In the genomic region with DNA sequence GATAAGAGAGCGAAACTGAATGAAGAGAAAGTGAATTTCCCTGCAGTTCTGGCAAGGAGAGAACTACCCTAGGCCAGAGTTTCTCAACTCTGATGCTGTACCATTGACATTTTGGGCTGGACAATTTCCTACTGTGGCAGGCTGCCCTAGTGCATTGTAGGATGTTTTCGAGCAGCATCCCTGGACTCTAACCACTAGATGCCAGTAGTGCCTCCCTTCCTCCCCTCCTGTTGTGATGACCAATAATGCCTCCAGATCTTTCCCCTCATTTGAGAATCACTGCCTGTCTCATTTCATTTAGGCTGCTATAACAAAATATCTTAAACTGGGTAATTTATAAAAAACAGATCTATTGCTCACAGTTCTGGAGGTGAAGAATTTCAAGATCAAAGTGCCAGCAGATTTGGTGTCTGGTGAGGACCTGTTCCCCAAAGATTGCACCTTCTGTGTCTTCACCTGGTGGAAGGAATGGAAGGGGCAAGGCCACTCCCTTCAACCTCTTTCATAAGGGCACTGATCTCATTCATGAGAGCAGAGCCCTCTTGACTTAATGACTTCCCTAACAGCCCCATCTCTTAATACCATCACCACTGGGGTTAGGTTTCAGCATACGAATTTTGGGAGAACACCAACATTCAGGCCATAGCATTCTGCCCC, we compare ENCODE assay signal across 13 cellular contexts.
DNase-seq lines count a peak whose midpoint lies in the region; ATAC-seq, FAIRE-seq and TF ChIP-seq lines count a peak whose summit lies in the region.
"Had no signal": no experiment of that assay in that cellular context is flagged by ENCODE, and none has a peak within 500 bp of the region (broad histone marks: within the 10 kb centered on the region; RNA-seq: fewer than 3 reads in every experiment).

No MANE protein-coding gene starts in this region.

- no peak for TF ChIP-seq CTCF in MCF 10A (IDR thresholded peaks at IDR 0.05; ENCODE audit: unreplicated experiment)
- TF ChIP-seq CTCF in breast epithelium (IDR thresholded peaks at IDR 0.05): no peak
- TF ChIP-seq CTCF in PC-3 (conservative IDR thresholded peaks at IDR 0.05; ENCODE audit: low read depth, low read length): peak; percentile 62
- TF ChIP-seq CTCF in fibroblast of villous mesenchyme (IDR thresholded peaks at IDR 0.05; ENCODE audit: insufficient read depth, low read depth, low read length): peak; percentile 30

- BruUV-seq in MCF 10A (replicated peaks; lab: Mats Ljungman, UMichigan) (no TSS peak), PC-3 (replicated peaks; lab: Mats Ljungman, UMichigan) (no TSS peak)

- H3K36me3 ChIP-seq in breast epithelium (no peaks in the 10 kb centered on the region), PC-3 (ENCODE audit: low read depth, low read length) (no peaks in the 10 kb centered on the region)
- H3K36me3 ChIP-seq: BLaER1 treated with 17β-estradiol and CSF1 and Interleukin-3, amounts not matched to agents 10 nM and 100 nM had no signal

- no peaks in the 10 kb centered on the region for H3K9me2 ChIP-seq in PC-3 (replicated peaks; ENCODE audit: low read length)

- H3K27ac ChIP-seq in breast epithelium (no peak overlapping the region), PC-3 (ENCODE audit: low read length) (no peak overlapping the region)
- H3K27ac ChIP-seq: BLaER1 treated with 17β-estradiol and CSF1 and Interleukin-3, amounts not matched to agents 10 nM and 100 nM had no signal

- CTCF ChIA-PET in MCF 10A (lab: Yijun Ruan, JAX): no interaction called here
- CTCF ChIA-PET in PC-3 (lab: Charles Lee): no interaction called here

- intact Hi-C loops in MCF 10A (cut with micrococcal nuclease) (no loop called here), breast epithelium (cut with DNase I; ENCODE audit: low total_unique reads) (no loop called here), PC-3 (cut with micrococcal nuclease) (loop anchor here (1.0 kb wide), 1 partner anchor 591 kb away; no protein-coding TSS in a partner anchor)

- peak; percentile 38 for DNase-seq in MCF 10A (ENCODE audit: unreplicated experiment)
- DNase-seq in breast epithelium (ENCODE audit: low spot score in 2 of 2): no peak
- DNase-seq in PC-3: peak; percentile 49
- DNase-seq in fibroblast of villous mesenchyme (ENCODE audit: low read depth): no peak
- DNase-seq in activated naive CD8-positive, alpha-beta T cell treated with anti-CD3 and anti-CD28 coated beads for 36 hours: no peak
- no peak for DNase-seq in GM12892 (ENCODE audit: insufficient read length)
- DNase-seq: activated B cell treated with CpG ODN at 0.5 μM for 24 hours; immature natural killer cell; NCI-H1930; stimulated activated naive CD8-positive, alpha-beta T cell treated with anti-CD3 and anti-CD28 coated beads, Interleukin-15, amount 100 ng/mL, for 72 hours had no signal

- H3K9me3 Mint-ChIP-seq in MCF 10A (ENCODE audit: unreplicated experiment): peaks cover 9% of the 10 kb centered on the region
- H3K9me3 Mint-ChIP-seq in activated naive CD8-positive, alpha-beta T cell treated with anti-CD3 and anti-CD28 coated beads for 36 hours: no peaks in the 10 kb centered on the region
- H3K9me3 Mint-ChIP-seq: stimulated activated naive CD8-positive, alpha-beta T cell treated with anti-CD3 and anti-CD28 coated beads, Interleukin-15, amount 100 ng/mL, for 72 hours had no signal

- FAIRE-seq in GM12892 (lab: Jason Lieb, UNC): no peak

- no peak overlapping the region for H3K4me2 ChIP-seq in PC-3 (ENCODE audit: low read length)
- H3K4me2 ChIP-seq: BLaER1 treated with 17β-estradiol and CSF1 and Interleukin-3, amounts not matched to agents 10 nM and 100 nM had no signal

- H3K4me1 ChIP-seq in breast epithelium (no peaks in the 10 kb centered on the region), PC-3 (ENCODE audit: insufficient read depth, low read length) (no peaks in the 10 kb centered on the region)
- H3K4me1 ChIP-seq: BLaER1 treated with 17β-estradiol and CSF1 and Interleukin-3, amounts not matched to agents 10 nM and 100 nM had no signal

- H3K36me3 Mint-ChIP-seq in MCF 10A (ENCODE audit: insufficient read depth, unreplicated experiment): no peaks in the 10 kb centered on the region
- no peaks in the 10 kb centered on the region for H3K36me3 Mint-ChIP-seq in activated naive CD8-positive, alpha-beta T cell treated with anti-CD3 and anti-CD28 coated beads for 36 hours
- H3K36me3 Mint-ChIP-seq: immature natural killer cell had no signal

- H3K9ac ChIP-seq in PC-3 (ENCODE audit: low read length): no peak overlapping the region
- H3K9ac ChIP-seq: BLaER1 treated with 17β-estradiol and CSF1 and Interleukin-3, amounts not matched to agents 10 nM and 100 nM had no signal

- H3K27me3 ChIP-seq in breast epithelium (no peaks in the 10 kb centered on the region), PC-3 (ENCODE audit: low read length) (peaks cover 16% of the 10 kb centered on the region; the same call in 1 of the 2 replicates)
- H3K27me3 ChIP-seq: BLaER1 treated with 17β-estradiol and CSF1 and Interleukin-3, amounts not matched to agents 10 nM and 100 nM had no signal

- TF ChIP-seq POLR2A in breast epithelium (IDR thresholded peaks at IDR 0.05) (no peak), GM12892 (IDR thresholded peaks at IDR 0.05; ENCODE audit: low read depth, low read length) (no peak)

- no peak overlapping the region for H3K4me3 Mint-ChIP-seq in MCF 10A (ENCODE audit: unreplicated experiment)
- no peak overlapping the region for H3K4me3 Mint-ChIP-seq in activated naive CD8-positive, alpha-beta T cell treated with anti-CD3 and anti-CD28 coated beads for 36 hours
- H3K4me3 Mint-ChIP-seq: activated B cell treated with CpG ODN at 0.5 μM for 24 hours; immature natural killer cell; stimulated activated naive CD8-positive, alpha-beta T cell treated with anti-CD3 and anti-CD28 coated beads, Interleukin-15, amount 100 ng/mL, for 72 hours had no signal

- POLR2A ChIA-PET in MCF 10A (lab: Yijun Ruan, JAX) (no interaction called here), PC-3 (lab: Charles Lee; ENCODE audit: unreplicated experiment) (no interaction called here)

- no peaks in the 10 kb centered on the region for H3K79me2 ChIP-seq in PC-3 (ENCODE audit: low read length)

- no peaks in the 10 kb centered on the region for H3K9me3 ChIP-seq in breast epithelium
- no peaks in the 10 kb centered on the region for H3K9me3 ChIP-seq in PC-3 (ENCODE audit: low read length)
- H3K9me3 ChIP-seq: BLaER1 treated with 17β-estradiol and CSF1 and Interleukin-3, amounts not matched to agents 10 nM and 100 nM had no signal

- no peaks in the 10 kb centered on the region for H3F3A ChIP-seq in PC-3 (ENCODE audit: low read length, unreplicated experiment)

- no peaks in the 10 kb centered on the region for H3K4me1 Mint-ChIP-seq in MCF 10A (ENCODE audit: insufficient read depth, unreplicated experiment)
- H3K4me1 Mint-ChIP-seq in activated naive CD8-positive, alpha-beta T cell treated with anti-CD3 and anti-CD28 coated beads for 36 hours: no peaks in the 10 kb centered on the region
- H3K4me1 Mint-ChIP-seq: activated B cell treated with CpG ODN at 0.5 μM for 24 hours; immature natural killer cell; stimulated activated naive CD8-positive, alpha-beta T cell treated with anti-CD3 and anti-CD28 coated beads, Interleukin-15, amount 100 ng/mL, for 72 hours had no signal

- H3K4me3 ChIP-seq in breast epithelium (no peak overlapping the region), PC-3 (ENCODE audit: low read length) (no peak overlapping the region), fibroblast of villous mesenchyme (ENCODE audit: low read depth, low read length) (no peak overlapping the region)
- H3K4me3 ChIP-seq: BLaER1 treated with 17β-estradiol and CSF1 and Interleukin-3, amounts not matched to agents 10 nM and 100 nM had no signal

- H3K27ac Mint-ChIP-seq in MCF 10A (ENCODE audit: low read depth, unreplicated experiment): no peak overlapping the region
- H3K27ac Mint-ChIP-seq in activated naive CD8-positive, alpha-beta T cell treated with anti-CD3 and anti-CD28 coated beads for 36 hours: no peak overlapping the region
- H3K27ac Mint-ChIP-seq: activated B cell treated with CpG ODN at 0.5 μM for 24 hours; immature natural killer cell; stimulated activated naive CD8-positive, alpha-beta T cell treated with anti-CD3 and anti-CD28 coated beads, Interleukin-15, amount 100 ng/mL, for 72 hours had no signal

- no peaks in the 10 kb centered on the region for H3K27me3 Mint-ChIP-seq in MCF 10A (ENCODE audit: insufficient read depth, unreplicated experiment)
- H3K27me3 Mint-ChIP-seq in activated naive CD8-positive, alpha-beta T cell treated with anti-CD3 and anti-CD28 coated beads for 36 hours: no peaks in the 10 kb centered on the region
- H3K27me3 Mint-ChIP-seq: activated B cell treated with CpG ODN at 0.5 μM for 24 hours; stimulated activated naive CD8-positive, alpha-beta T cell treated with anti-CD3 and anti-CD28 coated beads, Interleukin-15, amount 100 ng/mL, for 72 hours had no signal

- H2AFZ ChIP-seq in PC-3 (ENCODE audit: low read length): no peak overlapping the region

- H4K20me1 ChIP-seq in PC-3 (ENCODE audit: low read length): no peaks in the 10 kb centered on the region
- H4K20me1 ChIP-seq: BLaER1 treated with 17β-estradiol and CSF1 and Interleukin-3, amounts not matched to agents 10 nM and 100 nM had no signal

- ATAC-seq in PC-3 (peak; percentile 81), HG02623 (IDR thresholded peaks at IDR 0.05; ENCODE audit: unreplicated experiment) (no peak), HG03565 (IDR thresholded peaks at IDR 0.05; ENCODE audit: unreplicated experiment) (no peak)
- ATAC-seq: stimulated activated naive CD8-positive, alpha-beta T cell treated with anti-CD3 and anti-CD28 coated beads, Interleukin-15, amount 100 ng/mL, for 72 hours had no signal

Comparison
In these comparisons a context has a peak if more than half of its experiments do, and no peak if none do; other contexts are left out.
1. DNase-seq: peak in MCF 10A (single experiment) and PC-3 (single experiment); none in breast epithelium (0 of 2), fibroblast of villous mesenchyme (single experiment), activated naive CD8-positive, alpha-beta T cell treated with anti-CD3 and anti-CD28 coated beads for 36 hours (single experiment) and GM12892 (single experiment).
2. CTCF ChIP-seq: peak in PC-3 (single experiment) and fibroblast of villous mesenchyme (single experiment); none in MCF 10A (single experiment) and breast epithelium (0 of 3).